In genomic region chr20:49768204-49769124, GRCh38 we compare ENCODE assay signal across 8 cellular contexts. TPM values are rescaled to one million over a fixed set of nuclear protein-coding genes. Genes with fewer than 3 reads are reported as not detected.
DNase-seq lines count a peak whose midpoint lies in the region; ATAC-seq and TF ChIP-seq lines count a peak whose summit lies in the region.

No MANE protein-coding gene starts in this region.

- H3K27me3 Mint-ChIP-seq in activated T-cell treated with anti-CD3 and anti-CD28 coated beads, Interleukin-2, amount 50 U/mL, for 24 hours: peaks cover 63% of the 10 kb centered on the region

- DNase-seq in activated T-cell treated with anti-CD3 and anti-CD28 coated beads, Interleukin-2, amount 50 U/mL, for 24 hours: no peak
- DNase-seq in activated T-cell treated with anti-CD3 and anti-CD28 coated beads for 4 hours (no peak), Panc1 (ENCODE audit: low read depth, low spot score) (no peak), dedifferentiated amniotic fluid mesenchymal stem cell (ENCODE audit: extremely low spot score) (peak; percentile 22), medulla oblongata (ENCODE audit: extremely low spot score) (peak; percentile 45), aorta (peak in 1 of 2 donors; percentile 53), coronary artery (ENCODE audit: low spot score) (no peak)

- TF ChIP-seq CTCF in Panc1 (IDR thresholded peaks at IDR 0.05): no peak
- no peak for TF ChIP-seq CTCF in coronary artery (IDR thresholded peaks at IDR 0.05)

- ATAC-seq in Panc1: no peak
- peak; percentile 55 for ATAC-seq in aorta (ENCODE audit: low FRiP score)
- ATAC-seq in HG02798 (IDR thresholded peaks at IDR 0.05; ENCODE audit: poor library complexity, unreplicated experiment): no peak

- H3K36me3 ChIP-seq in Panc1 (ENCODE audit: control insufficient read depth, insufficient read depth, low read length): no peaks in the 10 kb centered on the region
- H3K36me3 ChIP-seq in aorta (ENCODE audit: control insufficient read depth in 1 of 2, insufficient read depth in 2 of 2, low read length in 1 of 2): no peaks in the 10 kb centered on the region

- POLR2A ChIA-PET in Panc1 (lab: Charles Lee): no interaction called here

- H3K4me1 ChIP-seq in Panc1 (ENCODE audit: control insufficient read depth, insufficient read depth, low read length) (peaks cover 7% of the 10 kb centered on the region), aorta (ENCODE audit: control insufficient read depth in 1 of 2, insufficient read depth in 2 of 2, low read length in 2 of 2) (peaks cover 3 to 5% of the 10 kb centered on the region in 2 donors)

- H3K27me3 ChIP-seq in Panc1 (ENCODE audit: control insufficient read depth, insufficient read depth, low read length) (no peaks in the 10 kb centered on the region), aorta (ENCODE audit: control insufficient read depth in 1 of 2, insufficient read depth in 2 of 2, low read length in 1 of 2) (no peaks in the 10 kb centered on the region)

- 55 to 58% methylated on average over 8 of the region's 8 CpGs for WGBS in aorta, 2 donors

- H3K4me3 Mint-ChIP-seq in activated T-cell treated with anti-CD3 and anti-CD28 coated beads, Interleukin-2, amount 50 U/mL, for 24 hours: peak overlapping the region; percentile 23

- in situ Hi-C loops in Panc1 (cut with HindIII; ENCODE audit: low pct_unique_long_range_greater_than_20kb, low sequenced_read_pairs): no loop called here

- intact Hi-C loops in Panc1 (cut with micrococcal nuclease; ENCODE audit: unreplicated experiment): no loop called here
- intact Hi-C loops in aorta (cut with DNase I): no loop called here

- peak overlapping the region; percentile 8; the same call in 1 of the 2 replicates for H3K27ac ChIP-seq in Panc1 (ENCODE audit: low read length)
- no peak overlapping the region for H3K27ac ChIP-seq in aorta (ENCODE audit: low read depth in 1 of 2, low read length in 2 of 2)
- peak overlapping the region in 1 of 2 donors; percentile 63 for H3K27ac ChIP-seq in coronary artery

- no TSS peak for BruUV-seq in Panc1 (replicated peaks; lab: Mats Ljungman, UMichigan)

- no peak overlapping the region for H3K4me3 ChIP-seq in Panc1 (ENCODE audit: low read depth in 2 of 2, low read length in 2 of 2)
- H3K4me3 ChIP-seq in aorta (ENCODE audit: low read length in 2 of 2): no peak overlapping the region
- H3K4me3 ChIP-seq in coronary artery: no peak overlapping the region

- no peak overlapping the region for H3K27ac Mint-ChIP-seq in activated T-cell treated with anti-CD3 and anti-CD28 coated beads, Interleukin-2, amount 50 U/mL, for 24 hours

- no peaks in the 10 kb centered on the region for H3K9me3 Mint-ChIP-seq in activated T-cell treated with anti-CD3 and anti-CD28 coated beads, Interleukin-2, amount 50 U/mL, for 24 hours

- no peaks in the 10 kb centered on the region for H3K36me3 Mint-ChIP-seq in activated T-cell treated with anti-CD3 and anti-CD28 coated beads, Interleukin-2, amount 50 U/mL, for 24 hours (ENCODE audit: low read depth)

- H3K4me1 Mint-ChIP-seq in activated T-cell treated with anti-CD3 and anti-CD28 coated beads, Interleukin-2, amount 50 U/mL, for 24 hours (ENCODE audit: low read depth): peaks cover 27% of the 10 kb centered on the region

- H3K9me3 ChIP-seq in Panc1 (ENCODE audit: control insufficient read depth, insufficient read depth, low read depth, low read length) (no peaks in the 10 kb centered on the region), aorta (ENCODE audit: control insufficient read depth, low read length) (peaks cover 1% of the 10 kb centered on the region)

- CTCF ChIA-PET in Panc1 (lab: Charles Lee): no interaction called here

RNA-seq across cellular contexts. Expression of gene SLC9A8, which starts 44.2 kb away (rescaled TPM):
- 6.7 TPM for total RNA-seq in Panc1 (2021; ENCODE audit: unreplicated experiment)
- polyA plus RNA-seq in Panc1 (2012; ENCODE audit: insufficient read length): 4.6 TPM
- 10 to 100 TPM; 12.5 to 14.6 TPM for total RNA-seq in aorta
- 10 to 100 TPM in 1 of 2 donors, 1 to 10 TPM in 1; 2.8 to 10.6 TPM for polyA plus RNA-seq in aorta

RNA-seq across cellular contexts. Expression of gene B4GALT5, which starts 54.8 kb away (rescaled TPM):
- total RNA-seq in Panc1 (2021; ENCODE audit: unreplicated experiment) (40.0 TPM), aorta (10 to 100 TPM; 35.9 to 38.3 TPM)
- polyA plus RNA-seq in Panc1 (2012; ENCODE audit: insufficient read length): 29.8 TPM
- polyA plus RNA-seq in aorta: 1 to 10 TPM; 8.3 to 8.8 TPM

Comparison
In these comparisons a context has a peak if more than half of its experiments do, and no peak if none do; other contexts are left out.
1. DNase-seq: peak in dedifferentiated amniotic fluid mesenchymal stem cell (single experiment) and medulla oblongata (single experiment); none in activated T-cell treated with anti-CD3 and anti-CD28 coated beads, Interleukin-2, amount 50 U/mL, for 24 hours (single experiment), activated T-cell treated with anti-CD3 and anti-CD28 coated beads for 4 hours (single experiment), Panc1 (single experiment) and coronary artery (single experiment).